In genomic region chr7:127584648-127585043, GRCh38 we compare ENCODE assay signal across 8 cellular contexts. TPM values are rescaled to one million over a fixed set of nuclear protein-coding genes. Genes with fewer than 3 reads are reported as not detected.
DNase-seq lines count a peak whose midpoint lies in the region; TF ChIP-seq lines count a peak whose summit lies in the region.

No MANE protein-coding gene starts in this region.

- peaks cover 55% of the 10 kb centered on the region for H3K4me1 Mint-ChIP-seq in nephron

- peak overlapping the region; percentile 94 to 95 (median 95) for H3K4me3 Mint-ChIP-seq in nephron

- H3K9me3 ChIP-seq in MG63, result no peaks in the 10 kb centered on the region
- no peaks in the 10 kb centered on the region for H3K9me3 ChIP-seq in ectodermal cell (ENCODE audit: control insufficient read depth, low read length)

- TF ChIP-seq CTCF in BJ (IDR thresholded peaks at IDR 0.05; ENCODE audit: insufficient read depth, low read depth, low read length) (no peak), nephron (IDR thresholded peaks at IDR 0.05; ENCODE audit: unreplicated experiment in 3 of 3) (no peak)

- no peak overlapping the region for H3K27ac ChIP-seq in ectodermal cell (ENCODE audit: insufficient read depth, low read depth, low read length, poor library complexity, severe bottlenecking)

- no peaks in the 10 kb centered on the region for H3K27me3 ChIP-seq in BJ (ENCODE audit: control insufficient read depth, insufficient read depth, low read length)
- no peaks in the 10 kb centered on the region for H3K27me3 ChIP-seq in MG63
- H3K27me3 ChIP-seq in ectodermal cell (ENCODE audit: control insufficient read depth, insufficient read depth, low read length, poor library complexity, severe bottlenecking), result peaks cover 22% of the 10 kb centered on the region

- H3K4me3 ChIP-seq in BJ (ENCODE audit: low read depth, low read length), result peak overlapping the region; percentile 81
- H3K4me3 ChIP-seq in MG63, result peak overlapping the region; percentile 83
- H3K4me3 ChIP-seq in ectodermal cell (ENCODE audit: insufficient read depth, low read depth, low read length), result peak overlapping the region; percentile 94

- DNase-seq in BJ (ENCODE audit: low read depth) (no peak), MG63 (no peak), NCI-H2107 treated with DMSO at 0.1 percent for 48 hours (lab: John Stamatoyannopoulos, UW; ENCODE audit: unreplicated experiment) (no peak), NCI-H524 (lab: John Stamatoyannopoulos, UW) (no peak), NOMO-1 treated with dmso at 0.1 percent for 144 hours (lab: John Stamatoyannopoulos, UW; ENCODE audit: unreplicated experiment) (no peak)
- DNase-seq in stimulated activated CD4-positive, alpha-beta T cell treated with anti-CD3 and anti-CD28 coated beads, Interleukin-2, amount 100 ng/mL, for 24 hours, result no peak

- peak overlapping the region in 2 of 3 experiments; percentile 37 to 79 for H3K27ac Mint-ChIP-seq in nephron

- H3K36me3 ChIP-seq in BJ (ENCODE audit: control insufficient read depth, insufficient read depth, low read length), result peaks cover 15% of the 10 kb centered on the region
- H3K36me3 ChIP-seq in MG63, result peaks cover 2% of the 10 kb centered on the region; the same call in 1 of the 2 replicates
- peaks cover 22% of the 10 kb centered on the region for H3K36me3 ChIP-seq in ectodermal cell (ENCODE audit: control insufficient read depth, insufficient read depth, low read length)

- 45 to 47% methylated on average over 12 of the region's 12 CpGs for WGBS in ectodermal cell, 2 experiments

- POLR2A ChIA-PET in BJ (lab: Charles Lee), result no interaction called here

- H3K36me3 Mint-ChIP-seq in nephron (ENCODE audit: low read depth), result peaks cover 30% of the 10 kb centered on the region

- peaks cover 18% of the 10 kb centered on the region for H3K4me1 ChIP-seq in ectodermal cell (ENCODE audit: control insufficient read depth, insufficient read depth, low read length)

- H3K27me3 Mint-ChIP-seq in nephron (ENCODE audit: low read depth), result no peaks in the 10 kb centered on the region

- H3K9me3 Mint-ChIP-seq in nephron, result no peaks in the 10 kb centered on the region

- CTCF ChIA-PET in BJ (lab: Yijun Ruan, JAX), result interaction anchor here (0.6 kb wide), 1 partner anchor 8 kb away, joined by 3 read pairs; no protein-coding TSS in a partner anchor

RNA-seq across cellular contexts. Expression of gene GCC1, which starts 0.8 kb away (rescaled TPM):
- 9.6 and 10.9 TPM in 2 replicates for polyA plus RNA-seq in BJ (2011; rRNA removed)
- polyA minus RNA-seq in BJ (2011; rRNA and poly(A)+ RNA removed), result 10.9 and 17.4 TPM in 2 replicates
- total RNA-seq in MG63 (2014; rRNA removed; shearing (Covaris generic); ENCODE audit: low replicate concordance), result 7.2 and 8.4 TPM in 2 replicates
- 15.9 TPM for polyA plus RNA-seq in ectodermal cell (2013, experiment 1 of 4)
- 18.5 TPM for polyA plus RNA-seq in ectodermal cell (2013, experiment 2 of 4)
- 12.1 TPM for polyA plus RNA-seq in ectodermal cell (2013, experiment 3 of 4)
- 14.5 TPM for polyA plus RNA-seq in ectodermal cell (2013, experiment 4 of 4)

RNA-seq across cellular contexts. Expression of gene ARF5, which starts 3.6 kb away (rescaled TPM):
- polyA plus RNA-seq in BJ (2011; rRNA removed), result 208 and 216 TPM in 2 replicates
- polyA minus RNA-seq in BJ (2011; rRNA and poly(A)+ RNA removed), result 67.0 and 102 TPM in 2 replicates
- 187 and 266 TPM in 2 replicates for total RNA-seq in MG63 (2014; rRNA removed; shearing (Covaris generic); ENCODE audit: low replicate concordance)
- 229 TPM for polyA plus RNA-seq in ectodermal cell (2013, experiment 1 of 4)
- 202 TPM for polyA plus RNA-seq in ectodermal cell (2013, experiment 2 of 4)
- 205 TPM for polyA plus RNA-seq in ectodermal cell (2013, experiment 3 of 4)
- 227 TPM for polyA plus RNA-seq in ectodermal cell (2013, experiment 4 of 4)

RNA-seq across cellular contexts. Expression of gene FSCN3, which starts 8.9 kb away (rescaled TPM):
- polyA plus RNA-seq in BJ (2011; rRNA removed), result 0.16 and 0.21 TPM in 2 replicates
- 0.93 and 1.2 TPM in 2 replicates for polyA minus RNA-seq in BJ (2011; rRNA and poly(A)+ RNA removed)
- total RNA-seq in MG63 (2014; rRNA removed; shearing (Covaris generic); ENCODE audit: low replicate concordance), result 1.3 TPM in 1 of 2 replicates, not detected in the other
- polyA plus RNA-seq in ectodermal cell (2013, experiment 1 of 4), result 2.8 TPM
- 2.9 TPM for polyA plus RNA-seq in ectodermal cell (2013, experiment 2 of 4)
- polyA plus RNA-seq in ectodermal cell (2013, experiment 3 of 4), result 0.85 TPM
- 1.5 TPM for polyA plus RNA-seq in ectodermal cell (2013, experiment 4 of 4)

RNA-seq across cellular contexts. Expression of gene PAX4, which starts 33.3 kb away (rescaled TPM):
- not detected in 2 replicates for polyA plus RNA-seq in BJ (2011; rRNA removed)
- polyA minus RNA-seq in BJ (2011; rRNA and poly(A)+ RNA removed), result not detected in 2 replicates
- total RNA-seq in MG63 (2014; rRNA removed; shearing (Covaris generic); ENCODE audit: low replicate concordance), result not detected in 2 replicates
- polyA plus RNA-seq in ectodermal cell (2013, experiment 1 of 4), result not detected
- polyA plus RNA-seq in ectodermal cell (2013, experiment 2 of 4), result not detected
- 0.16 TPM for polyA plus RNA-seq in ectodermal cell (2013, experiment 3 of 4)
- 0.12 TPM for polyA plus RNA-seq in ectodermal cell (2013, experiment 4 of 4)
